In genomic region chr10:89490589-89491335, GRCh38 we compare ENCODE assay signal across 21 cellular contexts. TPM values are rescaled to one million over a fixed set of nuclear protein-coding genes. Genes with fewer than 3 reads are reported as not detected.
DNase-seq lines count a peak whose midpoint lies in the region; ATAC-seq, FAIRE-seq and TF ChIP-seq lines count a peak whose summit lies in the region.
"Had no signal": no experiment of that assay in that cellular context is flagged by ENCODE, and none has a peak within 500 bp of the region (broad histone marks: within the 10 kb centered on the region; RNA-seq: fewer than 3 reads in every experiment).

No MANE protein-coding gene starts in this region.

- peaks cover 1% of the 10 kb centered on the region for H3K36me3 Mint-ChIP-seq in osteocyte (ENCODE audit: unreplicated experiment)

- no peaks in the 10 kb centered on the region for H3K36me3 ChIP-seq in GM23248 (ENCODE audit: low read depth)
- peaks cover 0 to 5% of the 10 kb centered on the region in 2 donors for H3K36me3 ChIP-seq in kidney (ENCODE audit: control insufficient read depth in 1 of 2, insufficient read depth in 2 of 2, low read length in 2 of 2)
- H3K36me3 ChIP-seq in psoas muscle (ENCODE audit: insufficient read depth in 1 of 2, low read depth in 1 of 2), result no peaks in the 10 kb centered on the region

- no peak for FAIRE-seq in kidney (lab: Jason Lieb, UNC)
- FAIRE-seq: A549, GM12891, GM18507, HTR-8/SVneo had no signal

- no peak overlapping the region for H3K4me2 ChIP-seq in GM23248 (ENCODE audit: unreplicated experiment)
- H3K4me2 ChIP-seq: A549 had no signal

- ATAC-seq in psoas muscle (no peak), GM21515 (IDR thresholded peaks at IDR 0.05; ENCODE audit: unreplicated experiment) (no peak), HG02623 (IDR thresholded peaks at IDR 0.05; ENCODE audit: unreplicated experiment) (no peak), HG02884 (IDR thresholded peaks at IDR 0.05; ENCODE audit: unreplicated experiment) (no peak)
- ATAC-seq: A549 had no signal

- no peak overlapping the region for H2AFZ ChIP-seq in GM23248

- no peaks in the 10 kb centered on the region for H3K27me3 Mint-ChIP-seq in osteocyte (ENCODE audit: unreplicated experiment)

- no peak overlapping the region for H3K27ac ChIP-seq in GM23248
- peak overlapping the region; percentile 49 to 61 for H3K27ac ChIP-seq in kidney (ENCODE audit: low read depth in 2 of 2, low read length in 2 of 2)
- no peak overlapping the region for H3K27ac ChIP-seq in psoas muscle
- H3K27ac ChIP-seq: A549, C4-2B, HL-60 had no signal

- H3K9me3 Mint-ChIP-seq in osteocyte (ENCODE audit: unreplicated experiment), result no peaks in the 10 kb centered on the region

- DNase-seq in GM23248 (peak; percentile 18), amniotic epithelial cell (ENCODE audit: low read depth) (peak; percentile 66), kidney (no peak), osteocyte (ENCODE audit: extremely low spot score, unreplicated experiment) (no peak), psoas muscle (no peak)
- DNase-seq: DMS 273 treated with DMSO at 0.1 percent for 48 hours, GDM1, MV-4-11, NCI-H1417, NCI-H1930, NCI-H82 had no signal

- no peaks in the 10 kb centered on the region for H3F3A ChIP-seq in GM23248 (ENCODE audit: insufficient read depth)

- H3K27me3 ChIP-seq in GM23248 (replicated peaks; ENCODE audit: insufficient read depth) (no peaks in the 10 kb centered on the region), psoas muscle (ENCODE audit: insufficient read depth in 3 of 3, low read length in 2 of 3) (no peaks in the 10 kb centered on the region)

- no peaks in the 10 kb centered on the region for H3K4me1 ChIP-seq in GM23248 (ENCODE audit: insufficient read depth)
- H3K4me1 ChIP-seq in kidney (ENCODE audit: control insufficient read depth in 1 of 2, insufficient read depth in 1 of 2, low read depth in 1 of 2, low read length in 2 of 2), result peaks cover 3 to 7% of the 10 kb centered on the region in 2 donors
- no peaks in the 10 kb centered on the region for H3K4me1 ChIP-seq in psoas muscle
- H3K4me1 ChIP-seq: A549 had no signal

- 61 to 73% methylated on average over 4 of the region's 4 CpGs for WGBS in GM23248 (ENCODE audit: low coverage in 1 of 2, low lambda C conversion rate in 2 of 2, missing lambda C conversion rate in 2 of 2), 2 experiments
- WGBS in psoas muscle, 3 donors, result 92 to 99% (median 96%) methylated on average over 4 of the region's 4 CpGs

- TF ChIP-seq CTCF in kidney (IDR thresholded peaks at IDR 0.05; ENCODE audit: borderline replicate concordance, extremely low read depth, insufficient read depth) (no peak), osteocyte (IDR thresholded peaks at IDR 0.05) (no peak), psoas muscle (IDR thresholded peaks at IDR 0.05) (no peak)

- H3K4me3 ChIP-seq in GM23248 (no peak overlapping the region), kidney (ENCODE audit: low read length in 2 of 2) (no peak overlapping the region), psoas muscle (no peak overlapping the region)
- H3K4me3 ChIP-seq: A549 had no signal

- H3K79me2 ChIP-seq in GM23248 (ENCODE audit: insufficient read depth), result no peaks in the 10 kb centered on the region

- no peaks in the 10 kb centered on the region for H3K9me3 ChIP-seq in GM23248 (ENCODE audit: low read depth)
- no peaks in the 10 kb centered on the region for H3K9me3 ChIP-seq in kidney (ENCODE audit: control insufficient read depth in 1 of 2, low read length in 2 of 2)
- no peaks in the 10 kb centered on the region for H3K9me3 ChIP-seq in psoas muscle
- H3K9me3 ChIP-seq: A549 had no signal

- no peaks in the 10 kb centered on the region for H3K9me2 ChIP-seq in GM23248 (ENCODE audit: insufficient read depth)

- peaks cover 42% of the 10 kb centered on the region for H3K4me1 Mint-ChIP-seq in osteocyte (ENCODE audit: unreplicated experiment)

- peak overlapping the region; percentile 79 for H3K27ac Mint-ChIP-seq in osteocyte (ENCODE audit: unreplicated experiment)

- H3K9ac ChIP-seq in GM23248 (no peak overlapping the region), kidney (ENCODE audit: low read length in 2 of 2) (no peak overlapping the region)

- intact Hi-C loops in kidney (cut with DNase I) (no loop called here), psoas muscle (cut with DNase I) (no loop called here)

- H3K4me3 Mint-ChIP-seq in osteocyte (ENCODE audit: unreplicated experiment), result no peak overlapping the region

- no peaks in the 10 kb centered on the region for H4K20me1 ChIP-seq in GM23248 (ENCODE audit: insufficient read depth)

- in situ Hi-C loops in GM23248 (cut with MboI), result no loop called here

RNA-seq across cellular contexts. Expression of gene SLC16A12, which starts 44.6 kb away (rescaled TPM):
- total RNA-seq in GM23248 (2014; rRNA removed; shearing (Covaris generic)), result not detected in 2 replicates
- polyA plus RNA-seq in GM23248 (2016; fragmentation: Nextera tagmentation; extraction: Ambion mirVana) (not detected in 2 replicates), kidney (ENCODE audit: insufficient read depth, low read depth, low replicate concordance) (19.0 TPM), psoas muscle (1 to 10 TPM in 2 of 3 donors, under 1 TPM in 1; 0.74 to 1.2 (median 1.1) TPM)
- total RNA-seq in kidney (38.8 TPM), osteocyte (7.9 and 8.4 TPM in 2 replicates), psoas muscle (1 to 10 TPM in 3 of 4 donors, under 1 TPM in 1; 0.98 to 1.9 (median 1.2) TPM)
- total RNA-seq: SK-MEL-5 had no signal

Comparison
In these comparisons a context has a peak if more than half of its experiments do, and no peak if none do; other contexts are left out.
1. DNase-seq: peak in GM23248 (single experiment) and amniotic epithelial cell (single experiment); none in kidney (single experiment), osteocyte (single experiment) and psoas muscle (0 of 2).
2. H3K27ac ChIP-seq: peak in kidney (2 of 2); none in GM23248 (single experiment) and psoas muscle (single experiment).